In genomic region chr17:62665599-62665998, GRCh38 we compare ENCODE assay signal across 29 cellular contexts.
"Had no signal": no experiment of that assay in that cellular context is flagged by ENCODE, and none has a peak within 500 bp of the region (broad histone marks: within the 10 kb centered on the region; RNA-seq: fewer than 3 reads in every experiment).

No MANE protein-coding gene starts in this region.

- H3K9me3 ChIP-seq: Peyer's patch, SJSA1 had no signal

- DNase-seq: activated CD4-positive, alpha-beta memory T cell treated with anti-CD3 and anti-CD28 coated beads for 36 hours; activated CD4-positive, alpha-beta T cell treated with anti-CD3 and anti-CD28 coated beads for 4 hours; activated CD4-positive, alpha-beta T cell treated with anti-CD3 and anti-CD28 coated beads, Interleukin-2, amount 50 U/mL, for 1 hour; activated CD8-positive, alpha-beta memory T cell treated with anti-CD3 and anti-CD28 coated beads, Interleukin-2, amount 10 ng/mL, durations not matched to agents 7 days and 5 days; activated CD8-positive, alpha-beta memory T cell treated with anti-CD3 and anti-CD28 coated beads, Interleukin-2, amount 50 U/mL, for 48 hours; activated effector memory CD4-positive, alpha-beta T cell treated with Interleukin-2 at 50 U/mL for 16 hours; activated naive CD8-positive, alpha-beta T cell treated with anti-CD3 and anti-CD28 coated beads, Interleukin-2, amount 50 U/mL, for 24 hours; activated T-cell treated with anti-CD3 and anti-CD28 coated beads, Interleukin-2, amount 50 U/mL, for 48 hours; anterior cingulate cortex; central memory CD4-positive, alpha-beta T cell; NCI-H1092 treated with DMSO at 0.1 percent for 48 hours; NCI-H1417; NCI-H146; NCI-H187; NCI-H2029 treated with DMSO at 0.1 percent for 48 hours; NCI-H2107; NCI-H2171; NCI-H510A; NCI-H526; NCI-H748 treated with DMSO at 0.1 percent for 48 hours; NK-92 treated with Interleukin-12 subunit alpha and Interleukin-12 subunit beta, amount 100 ng/mL, for 24 hours; PC-3; Peyer's patch; RPMI8226; SHP77 treated with DMSO at 0.1 percent for 48 hours; SK-N-SH had no signal

- ATAC-seq: activated CD4-positive, CD25-positive, alpha-beta regulatory T cell treated with anti-CD3 and anti-CD28 coated beads, Interleukin-2, amount 50 U/mL, for 24 hours; activated CD8-positive, alpha-beta memory T cell treated with anti-CD3 and anti-CD28 coated beads, Interleukin-2, amount 10 ng/mL, durations not matched to agents 7 days and 5 days; activated naive CD8-positive, alpha-beta T cell treated with anti-CD3 and anti-CD28 coated beads, Interleukin-2, amount 50 U/mL, for 24 hours; PC-3 had no signal

- H3K27me3 ChIP-seq: Peyer's patch, SJSA1 had no signal

- H3K27ac ChIP-seq: Peyer's patch, SJSA1 had no signal

- H3K36me3 ChIP-seq: Peyer's patch had no signal

- H3K4me1 ChIP-seq: Peyer's patch had no signal

- H3K4me3 ChIP-seq: K562, Peyer's patch, SJSA1 had no signal
